17 cellular contexts compared by ENCODE assay signal in genomic region chr13:75770164-75771145, GRCh38.
A peak's percentile ranks its signal among the peaks of the same experiment; 100 is the strongest.
DNase-seq lines count a peak whose midpoint lies in the region; ATAC-seq and TF ChIP-seq lines count a peak whose summit lies in the region.
"Had no signal": no experiment of that assay in that cellular context is flagged by ENCODE, and none has a peak within 500 bp of the region (broad histone marks: within the 10 kb centered on the region; RNA-seq: fewer than 3 reads in every experiment).

No MANE protein-coding gene starts in this region.

- no peak overlapping the region for H3K4me3 Mint-ChIP-seq in naive thymus-derived CD4-positive, alpha-beta T cell
- H3K4me3 Mint-ChIP-seq: activated CD4-positive, alpha-beta T cell treated with anti-CD3 and anti-CD28 coated beads, Interleukin-2, amount 10 ng/mL, durations not matched to agents 7 days and 5 days; central memory CD8-positive, alpha-beta T cell; IgD-negative memory B cell; T-helper 2 cell treated with Interferon-gamma antibody and Interleukin-4, amounts not matched to agents 5 μg/mL and 100 μg/mL, for 36 hours had no signal

- CTCF ChIA-PET in naive thymus-derived CD4-positive, alpha-beta T cell (lab: Charles Lee) = interaction anchor here (0.6 kb wide), 1 partner anchor 13 kb away, joined by 3 read pairs; no protein-coding TSS in a partner anchor

- H3K27ac ChIP-seq in naive thymus-derived CD4-positive, alpha-beta T cell (ENCODE audit: low read depth, low read length) = no peak overlapping the region
- H3K27ac ChIP-seq in transverse colon = no peak overlapping the region

- in situ Hi-C loops in transverse colon (cut with MboI; ENCODE audit: low pct_ligation_motif_present in 1 of 4, low pct_unique_long_range_greater_than_20kb in 1 of 4, low sequenced_read_pairs in 3 of 4) = no loop called here

- ATAC-seq in mucosa of descending colon = peak; percentile 8
- ATAC-seq in naive thymus-derived CD4-positive, alpha-beta T cell = no peak

- H3K36me3 Mint-ChIP-seq in naive thymus-derived CD4-positive, alpha-beta T cell = peaks cover 5 to 48% (median 23%) of the 10 kb centered on the region in 5 donors

- POLR2A ChIA-PET in naive thymus-derived CD4-positive, alpha-beta T cell (lab: Charles Lee) = no interaction called here

- H3K4me1 Mint-ChIP-seq in naive thymus-derived CD4-positive, alpha-beta T cell = peaks cover 10 to 63% (median 52%) of the 10 kb centered on the region in 7 donors
- H3K4me1 Mint-ChIP-seq: IgD-negative memory B cell had no signal

- WGBS in transverse colon (ENCODE audit: low coverage in 1 of 2), 2 donors = 57 to 62% methylated on average over 4 of the region's 4 CpGs

- intact Hi-C loops in mucosa of descending colon (cut with DNase I, micrococcal nuclease) (no loop called here), transverse colon (cut with DNase I; ENCODE audit: low total_unique reads) (no loop called here)
- intact Hi-C loops in naive thymus-derived CD4-positive, alpha-beta T cell (cut with micrococcal nuclease) = no loop called here

- H3K27me3 ChIP-seq in naive thymus-derived CD4-positive, alpha-beta T cell (ENCODE audit: control insufficient read depth in 2 of 2, insufficient read depth in 2 of 2, low read length in 2 of 2) = no peaks in the 10 kb centered on the region
- H3K27me3 ChIP-seq in transverse colon = no peaks in the 10 kb centered on the region

- DNase-seq in ELR (ENCODE audit: low read depth) = peak; percentile 27
- DNase-seq in SK-N-DZ (ENCODE audit: low spot score) = peak; percentile 20
- DNase-seq in fibroblast of peridontal ligament (ENCODE audit: extremely low read depth) = peak; percentile 54
- no peak for DNase-seq in mucosa of descending colon
- DNase-seq in T-helper 9 cell = no peak
- no peak for DNase-seq in NCI-H446 treated with DMSO at 0.1 percent for 48 hours (lab: John Stamatoyannopoulos, UW)
- DNase-seq in naive thymus-derived CD4-positive, alpha-beta T cell = no peak
- DNase-seq in transverse colon = no peak
- DNase-seq: activated CD4-positive, alpha-beta T cell treated with anti-CD3 and anti-CD28 coated beads, Interleukin-2, amount 10 ng/mL, durations not matched to agents 7 days and 5 days; activated gamma-delta T cell; DMS53; erythroblast; NCI-H1105 treated with DMSO at 0.1 percent for 48 hours; NCI-H524 treated with DMSO at 0.1 percent for 48 hours had no signal

- H3K27ac Mint-ChIP-seq in naive thymus-derived CD4-positive, alpha-beta T cell = no peak overlapping the region
- H3K27ac Mint-ChIP-seq: activated CD4-positive, alpha-beta T cell treated with anti-CD3 and anti-CD28 coated beads, Interleukin-2, amount 10 ng/mL, durations not matched to agents 7 days and 5 days; IgD-negative memory B cell; T-helper 2 cell treated with Interferon-gamma antibody and Interleukin-4, amounts not matched to agents 5 μg/mL and 100 μg/mL, for 36 hours had no signal

- H3K9me3 Mint-ChIP-seq in naive thymus-derived CD4-positive, alpha-beta T cell = peaks cover 0 to 8% (median 2%) of the 10 kb centered on the region in 11 donors
- H3K9me3 Mint-ChIP-seq: central memory CD8-positive, alpha-beta T cell had no signal

- H3K4me1 ChIP-seq in mucosa of descending colon (ENCODE audit: low read depth) = peaks cover 21% of the 10 kb centered on the region
- peaks cover 0 to 25% of the 10 kb centered on the region in 2 donors for H3K4me1 ChIP-seq in naive thymus-derived CD4-positive, alpha-beta T cell (ENCODE audit: control insufficient read depth in 2 of 2, insufficient read depth in 2 of 2, low read length in 2 of 2)
- H3K4me1 ChIP-seq in transverse colon = peaks cover 4 to 35% (median 13%) of the 10 kb centered on the region in 4 donors

- TF ChIP-seq CTCF in mucosa of descending colon (IDR thresholded peaks at IDR 0.05) = no peak
- no peak for TF ChIP-seq CTCF in transverse colon (IDR thresholded peaks at IDR 0.05)

- no peaks in the 10 kb centered on the region for H3K27me3 Mint-ChIP-seq in naive thymus-derived CD4-positive, alpha-beta T cell
- H3K27me3 Mint-ChIP-seq: activated CD4-positive, alpha-beta T cell treated with anti-CD3 and anti-CD28 coated beads, Interleukin-2, amount 10 ng/mL, durations not matched to agents 7 days and 5 days; central memory CD8-positive, alpha-beta T cell; IgD-negative memory B cell had no signal

- H3K4me3 ChIP-seq in mucosa of descending colon (no peak overlapping the region), transverse colon (no peak overlapping the region)
- no peak overlapping the region for H3K4me3 ChIP-seq in naive thymus-derived CD4-positive, alpha-beta T cell (ENCODE audit: low read length)

- no peak for TF ChIP-seq EP300 in transverse colon (IDR thresholded peaks at IDR 0.05; ENCODE audit: low read depth)

- H3K9me3 ChIP-seq in mucosa of descending colon (no peaks in the 10 kb centered on the region), transverse colon (no peaks in the 10 kb centered on the region)
- H3K9me3 ChIP-seq in naive thymus-derived CD4-positive, alpha-beta T cell (ENCODE audit: control insufficient read depth in 2 of 3, low read length in 3 of 3) = no peaks in the 10 kb centered on the region

- H3K36me3 ChIP-seq in mucosa of descending colon (ENCODE audit: low read depth) = no peaks in the 10 kb centered on the region
- H3K36me3 ChIP-seq in naive thymus-derived CD4-positive, alpha-beta T cell (ENCODE audit: control insufficient read depth in 2 of 3, insufficient read depth in 3 of 3, low read length in 3 of 3) = no peaks in the 10 kb centered on the region
- no peaks in the 10 kb centered on the region for H3K36me3 ChIP-seq in transverse colon

- TF ChIP-seq POLR2A in transverse colon (IDR thresholded peaks at IDR 0.05) = no peak

Comparison
In these comparisons a context has a peak if more than half of its experiments do, and no peak if none do; other contexts are left out.
1. DNase-seq: peak in ELR (single experiment), SK-N-DZ (single experiment) and fibroblast of peridontal ligament (single experiment); none in mucosa of descending colon (0 of 3), T-helper 9 cell (single experiment), NCI-H446 treated with DMSO at 0.1 percent for 48 hours (single experiment), naive thymus-derived CD4-positive, alpha-beta T cell (0 of 9) and transverse colon (single experiment).